ENCODE assay signal across 8 cellular contexts in genomic region chr17:73644145-73645049, GRCh38. TPM values are rescaled to one million over a fixed set of nuclear protein-coding genes. Genes with fewer than 3 reads are reported as not detected.
DNase-seq lines count a peak whose midpoint lies in the region; ATAC-seq, FAIRE-seq and TF ChIP-seq lines count a peak whose summit lies in the region.

Gene SDK2 (minus strand): TSS chr17:73644445. CDS start chr17:73644088, 357 bp downstream.

- H3K4me1 ChIP-seq in H1 (replicated peaks in 1 of 4; ENCODE audit: control insufficient read depth in 3 of 4, insufficient read depth in 4 of 4, low read length in 3 of 4) = peaks cover 4 to 19% (median 12%) of the 10 kb centered on the region in 4 experiments
- H3K4me1 ChIP-seq in mucosa of rectum (ENCODE audit: control insufficient read depth in 2 of 2, insufficient read depth in 2 of 2, low read length in 2 of 2) = peaks cover 5 to 7% of the 10 kb centered on the region in 2 donors

- no peak within 1 kb of the TSS for H2AFZ ChIP-seq in H1 (ENCODE audit: low read length)

- H3K4me3 ChIP-seq in H1 (ENCODE audit: extremely low read depth in 1 of 4, insufficient read depth in 2 of 4, low read depth in 3 of 4, low read length in 4 of 4) (peak within 1 kb of the TSS; percentile 67 to 87 (median 80)), mucosa of rectum (ENCODE audit: low read length in 2 of 2) (peak within 1 kb of the TSS; percentile 31 to 57)

- POLR2A ChIA-PET in H1 (lab: Charles Lee; ENCODE audit: partially characterized antibody) = interaction anchor here (1.2 to 2.0 kb wide), 3 partner anchors 31 to 214 kb away, joined by 3 to 7 read pairs (median 3); no protein-coding TSS in a partner anchor

- TF ChIP-seq POLR2A in H1 (IDR thresholded peaks at IDR 0.05; ENCODE audit: control extremely low read depth in 1 of 2, low read depth in 2 of 2, low read length in 2 of 2) = no peak

- no peak for TF ChIP-seq RAD21 in H1 (IDR thresholded peaks at IDR 0.05 in 1 of 2, conservative IDR thresholded peaks at IDR 0.05 in 1 of 2; ENCODE audit: low read depth in 2 of 2, low read length in 2 of 2)

- CTCF ChIA-PET in H1 (lab: Charles Lee; ENCODE audit: partially characterized antibody) = interaction anchor here (0.8 to 11.3 kb wide), 15 partner anchors 11 to 215 kb away, joined by 3 to 175 read pairs (median 8); no protein-coding TSS in a partner anchor

- 3% methylated on average over 54 of the region's 105 CpGs; no CpG with 5 or more reads in 1 of the 2 experiments for WGBS in H1 (ENCODE audit: extremely low coverage in 1 of 2, insufficient coverage in 1 of 2, insufficient read length in 1 of 2, insufficient replicate concordance in 2 of 2, low coverage in 1 of 2, low lambda C conversion rate in 2 of 2, missing lambda C conversion rate in 1 of 2), 2 experiments

- ATAC-seq in HG02885 (IDR thresholded peaks at IDR 0.05; ENCODE audit: poor library complexity, unreplicated experiment) = no peak
- no peak for ATAC-seq in HG03460 (IDR thresholded peaks at IDR 0.05; ENCODE audit: unreplicated experiment)
- ATAC-seq in GM19452 (IDR thresholded peaks at IDR 0.05; ENCODE audit: unreplicated experiment) = no peak
- no peak for ATAC-seq in GM21381 (IDR thresholded peaks at IDR 0.05; ENCODE audit: unreplicated experiment)

- no peak within 1 kb of the TSS for H3K23ac ChIP-seq in H1 (ENCODE audit: insufficient read length)

- peaks cover 0 to 24% of the 10 kb centered on the region in 2 experiments; a peak in 1 of 4 replicates for H3K79me2 ChIP-seq in H1 (ENCODE audit: control insufficient read depth in 1 of 2, insufficient read depth in 2 of 2, low read length in 2 of 2)

- H3K56ac ChIP-seq in H1 (replicated peaks; ENCODE audit: insufficient read length, low read depth, low read length) = no peak within 1 kb of the TSS

- H3K27me3 ChIP-seq in H1 (replicated peaks in 1 of 4; ENCODE audit: control insufficient read depth in 3 of 4, extremely low read depth in 1 of 4, insufficient read depth in 3 of 4, low read length in 3 of 4) (peaks cover 5 to 47% (median 37%) of the 10 kb centered on the region in 4 experiments), mucosa of rectum (ENCODE audit: control insufficient read depth in 2 of 2, insufficient read depth in 2 of 2, low read length in 2 of 2) (peaks cover 16 to 26% of the 10 kb centered on the region in 2 donors)

- 0 out of 2 replicates have a peak within 1 kb of the TSS, but pooled peaks have one; percentile 18 for H2BK20ac ChIP-seq in H1 (ENCODE audit: low read length)

- no peak within 1 kb of the TSS for H4K91ac ChIP-seq in H1 (replicated peaks; ENCODE audit: insufficient read length, low read length)

- peak within 1 kb of the TSS; percentile 75; the same call in 1 of the 2 replicates for H2BK12ac ChIP-seq in H1 (ENCODE audit: low read depth, low read length)

- H3K27ac ChIP-seq in H1 (ENCODE audit: low read depth, low read length) (no peak within 1 kb of the TSS), mucosa of rectum (ENCODE audit: low read depth in 2 of 2, low read length in 2 of 2) (no peak within 1 kb of the TSS)

- TF ChIP-seq EP300 in H1 (IDR thresholded peaks at IDR 0.05; ENCODE audit: borderline replicate concordance in 1 of 2, low read depth in 2 of 2, low read length in 2 of 2) = no peak

- peak within 1 kb of the TSS; percentile 90; the same call in 1 of the 2 replicates for H3K18ac ChIP-seq in H1 (ENCODE audit: extremely low read depth, low read length)

- no peak within 1 kb of the TSS for H4K5ac ChIP-seq in H1 (ENCODE audit: insufficient read length, low read depth, low read length)

- no peak for TF ChIP-seq CTCF in H1 (IDR thresholded peaks at IDR 0.05; ENCODE audit: control extremely low read depth in 1 of 3, insufficient read depth in 1 of 3, low read depth in 1 of 3, low read length in 3 of 3)

- DNase-seq in COLO668 (lab: John Stamatoyannopoulos, UW; ENCODE audit: unreplicated experiment) (peak; percentile 55), NCI-H774 (lab: John Stamatoyannopoulos, UW) (peak; percentile 48), H1 (ENCODE audit: low read depth in 1 of 2, low spot score in 2 of 2) (peak in 1 of 2 experiments; percentile 75)

- no peak within 1 kb of the TSS for H2BK120ac ChIP-seq in H1 (replicated peaks; ENCODE audit: low read depth, low read length)

- H2AK5ac ChIP-seq in H1 (ENCODE audit: low read depth, low read length) = no peak within 1 kb of the TSS

- H3K23me2 ChIP-seq in H1 (ENCODE audit: low read depth, low read length) = peaks cover 14% of the 10 kb centered on the region; the same call in 1 of the 2 replicates

- H3K4ac ChIP-seq in H1 (replicated peaks; ENCODE audit: insufficient read length, low read depth, low read length) = no peak within 1 kb of the TSS

- H3K36me3 ChIP-seq in H1 (ENCODE audit: control insufficient read depth in 2 of 4, insufficient read depth in 4 of 4, low read length in 3 of 4) = no peaks in the 10 kb centered on the region
- no peaks in the 10 kb centered on the region for H3K36me3 ChIP-seq in mucosa of rectum (ENCODE audit: control insufficient read depth in 2 of 2, insufficient read depth in 2 of 2, low read length in 2 of 2)

- H3K4me2 ChIP-seq in H1 (ENCODE audit: insufficient read depth in 1 of 2, low read depth in 2 of 2, low read length in 2 of 2) = peak within 1 kb of the TSS; percentile 68 to 95

- H3K9me3 ChIP-seq in H1 (ENCODE audit: insufficient read depth in 2 of 2, low read depth in 1 of 2, low read length in 1 of 2) = no peaks in the 10 kb centered on the region
- H3K9me3 ChIP-seq in mucosa of rectum (ENCODE audit: control insufficient read depth in 2 of 2, low read length in 2 of 2) = no peaks in the 10 kb centered on the region

- H2BK15ac ChIP-seq in H1 (ENCODE audit: low read length) = no peak within 1 kb of the TSS

- peak within 1 kb of the TSS in 3 of 4 experiments; percentile 18 to 76 (median 20); a peak in 4 of 7 replicates for H3K9ac ChIP-seq in H1 (replicated peaks in 1 of 4; ENCODE audit: extremely low read depth in 1 of 4, low read depth in 3 of 4, low read length in 3 of 4)
- no peak within 1 kb of the TSS for H3K9ac ChIP-seq in mucosa of rectum (ENCODE audit: low read depth in 1 of 2, low read length in 2 of 2)

- H4K20me1 ChIP-seq in H1 (replicated peaks in 1 of 2; ENCODE audit: control insufficient read depth in 1 of 2, insufficient read depth in 2 of 2, low read length in 2 of 2) = peaks cover 3 to 9% of the 10 kb centered on the region in 2 experiments

- H3K14ac ChIP-seq in H1 (ENCODE audit: insufficient read length) = no peak within 1 kb of the TSS

- FAIRE-seq in H1 (lab: Jason Lieb, UNC) = no peak

- H2BK5ac ChIP-seq in H1 (ENCODE audit: low read depth, low read length) = no peak within 1 kb of the TSS; the same call in 1 of the 2 replicates

- H3K79me1 ChIP-seq in H1 (ENCODE audit: low read depth, low read length) = no peaks in the 10 kb centered on the region

- peak within 1 kb of the TSS; percentile 61; the same call in 1 of the 2 replicates for H4K8ac ChIP-seq in H1 (ENCODE audit: extremely low read depth, insufficient read depth, low read length)

TF ChIP-seq in H1, 55 proteins besides CTCF, POLR2A, EP300 and RAD21:
- TF ChIP-seq YY1 (IDR thresholded peaks at IDR 0.05; ENCODE audit: low read depth, low read length) = no peak
- TF ChIP-seq KDM4A (IDR thresholded peaks at IDR 0.05; ENCODE audit: low read depth, low read length, severe bottlenecking) = peak; percentile 55
- TF ChIP-seq TAF7 (optimal IDR thresholded peaks at IDR 0.05; ENCODE audit: borderline replicate concordance, low read depth, low read length) = no peak
- TF ChIP-seq SIRT6 (IDR thresholded peaks at IDR 0.05; ENCODE audit: low read length) = no peak
- TF ChIP-seq CHD1 (IDR thresholded peaks at IDR 0.05; ENCODE audit: low read depth, low read length) = no peak
- TF ChIP-seq SUZ12 (IDR thresholded peaks at IDR 0.05; ENCODE audit: low read length) = peak; percentile 6; the same call in 1 of the 2 replicates
- no peak for TF ChIP-seq SRF (IDR thresholded peaks at IDR 0.05; ENCODE audit: low read depth, low read length)
- TF ChIP-seq CBX8 (IDR thresholded peaks at IDR 0.05; ENCODE audit: borderline replicate concordance, low read depth, low read length) = no peak
- peak in 1 of 2 experiments; percentile 13; a peak in 1 of 4 replicates for TF ChIP-seq SIN3A (conservative IDR thresholded peaks at IDR 0.05 in 1 of 2, IDR thresholded peaks at IDR 0.05 in 1 of 2; ENCODE audit: low read depth in 1 of 2, low read length in 2 of 2)
- TF ChIP-seq FOSL1 (IDR thresholded peaks at IDR 0.05; ENCODE audit: insufficient read depth, low read depth, low read length) = no peak
- TF ChIP-seq TBP (IDR thresholded peaks at IDR 0.05; ENCODE audit: low read depth, low read length) = no peak
- TF ChIP-seq, protein P1, sequence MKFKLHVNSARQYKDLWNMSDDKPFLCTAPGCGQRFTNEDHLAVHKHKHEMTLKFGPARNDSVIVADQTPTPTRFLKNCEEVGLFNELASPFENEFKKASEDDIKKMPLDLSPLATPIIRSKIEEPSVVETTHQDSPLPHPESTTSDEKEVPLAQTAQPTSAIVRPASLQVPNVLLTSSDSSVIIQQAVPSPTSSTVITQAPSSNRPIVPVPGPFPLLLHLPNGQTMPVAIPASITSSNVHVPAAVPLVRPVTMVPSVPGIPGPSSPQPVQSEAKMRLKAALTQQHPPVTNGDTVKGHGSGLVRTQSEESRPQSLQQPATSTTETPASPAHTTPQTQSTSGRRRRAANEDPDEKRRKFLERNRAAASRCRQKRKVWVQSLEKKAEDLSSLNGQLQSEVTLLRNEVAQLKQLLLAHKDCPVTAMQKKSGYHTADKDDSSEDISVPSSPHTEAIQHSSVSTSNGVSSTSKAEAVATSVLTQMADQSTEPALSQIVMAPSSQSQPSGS (IDR thresholded peaks at IDR 0.05; ENCODE audit: low read length) = no peak
- no peak for TF ChIP-seq CBX5 (IDR thresholded peaks at IDR 0.05; ENCODE audit: low read depth, low read length)
- TF ChIP-seq EGR1 (IDR thresholded peaks at IDR 0.05; ENCODE audit: borderline replicate concordance, low read depth, low read length) = no peak
- TF ChIP-seq KDM5A (IDR thresholded peaks at IDR 0.05; ENCODE audit: low read length) = no peak
- TF ChIP-seq TAF1 (IDR thresholded peaks at IDR 0.05; ENCODE audit: low read depth, low read length) = no peak
- TF ChIP-seq SP1 (IDR thresholded peaks at IDR 0.05; ENCODE audit: low read depth, low read length) = no peak

RNA-seq across cellular contexts. Expression of gene SDK2, which starts in this region (rescaled TPM):
- 3.6 and 3.9 TPM in 2 replicates for total RNA-seq in H1 (2021; fragmentation: NEBNext Ultra II Directional; extraction: Animal tissue kit (Norgen Biotek cat#: 25700))
- polyA plus RNA-seq in H1 (2011; rRNA removed) = 4.1 and 5.9 TPM in 2 replicates
- 2.3 TPM for polyA plus RNA-seq in H1 (2011; cell fraction: cytosol; rRNA removed)
- 7.3 TPM for polyA plus RNA-seq in H1 (2011; cell fraction: nucleus; rRNA removed)
- polyA plus RNA-seq in H1 (2012, experiment 1 of 2) = 5.5 to 10.2 TPM (median 7.5 TPM) in 4 replicates
- 3.6 TPM for polyA plus RNA-seq in H1 (2012, experiment 2 of 2)
- 2.6 TPM for polyA plus RNA-seq in H1 (2013, experiment 1 of 2)
- 2.0 TPM for polyA plus RNA-seq in H1 (2013, experiment 2 of 2)
- 6.8 and 8.4 TPM in 2 replicates for polyA minus RNA-seq in H1 (2011; rRNA and poly(A)+ RNA removed)
- polyA minus RNA-seq in H1 (2011; cell fraction: cytosol; rRNA and poly(A)+ RNA removed) = 10.9 TPM
- 13.8 TPM for polyA minus RNA-seq in H1 (2011; cell fraction: nucleus; rRNA and poly(A)+ RNA removed)

Comparison
In these comparisons a context has a peak if more than half of its experiments do, and no peak if none do; other contexts are left out.
1. H3K9ac ChIP-seq: peak in H1 (3 of 4); none in mucosa of rectum (0 of 2).